In genomic region chr16:64440005-64440404, GRCh38 we compare ENCODE assay signal across 27 cellular contexts.
DNase-seq lines count a peak whose midpoint lies in the region; ATAC-seq, FAIRE-seq and TF ChIP-seq lines count a peak whose summit lies in the region.
"Had no signal": no experiment of that assay in that cellular context is flagged by ENCODE, and none has a peak within 500 bp of the region (broad histone marks: within the 10 kb centered on the region; RNA-seq: fewer than 3 reads in every experiment).

No MANE protein-coding gene starts in this region.

- H3K4me1 ChIP-seq in hepatocyte (ENCODE audit: insufficient read depth) (peaks cover 9% of the 10 kb centered on the region), skeletal muscle tissue (ENCODE audit: control insufficient read depth in 3 of 3, insufficient read depth in 3 of 3, low read length in 3 of 3) (peaks cover 0 to 8% (median 5%) of the 10 kb centered on the region in 3 donors)
- H3K4me1 ChIP-seq: Caco-2, Peyer's patch, transverse colon had no signal

- no peak overlapping the region for H3K4me2 ChIP-seq in hepatocyte

- H3K9ac ChIP-seq in skeletal muscle tissue (ENCODE audit: low read depth in 1 of 3, low read length in 3 of 3) = no peak overlapping the region

- no peak for TF ChIP-seq CTCF in hepatocyte (IDR thresholded peaks at IDR 0.05; ENCODE audit: poor library complexity)

- ATAC-seq in GM19467 (IDR thresholded peaks at IDR 0.05; ENCODE audit: unreplicated experiment) = no peak
- ATAC-seq: activated CD4-positive, CD25-positive, alpha-beta regulatory T cell treated with anti-CD3 and anti-CD28 coated beads, Interleukin-2, amount 50 U/mL, for 24 hours; esophagus mucosa had no signal

- H2AFZ ChIP-seq in hepatocyte = no peak overlapping the region

- no peaks in the 10 kb centered on the region for H3K27me3 ChIP-seq in hepatocyte
- no peaks in the 10 kb centered on the region for H3K27me3 ChIP-seq in skeletal muscle tissue (ENCODE audit: control insufficient read depth in 3 of 3, insufficient read depth in 3 of 3, low read length in 3 of 3)
- H3K27me3 ChIP-seq: gastrocnemius medialis, Peyer's patch, transverse colon had no signal

- H3K36me3 ChIP-seq in hepatocyte (replicated peaks; ENCODE audit: insufficient read depth, low read depth) (no peaks in the 10 kb centered on the region), skeletal muscle tissue (ENCODE audit: control insufficient read depth in 3 of 3, insufficient read depth in 3 of 3, low read length in 3 of 3) (no peaks in the 10 kb centered on the region)
- H3K36me3 ChIP-seq: gastrocnemius medialis, Peyer's patch, transverse colon had no signal

- H3K9me2 ChIP-seq in hepatocyte (replicated peaks; ENCODE audit: insufficient read depth) = no peaks in the 10 kb centered on the region

- no peak for FAIRE-seq in RCC 7860 (lab: Jason Lieb, UNC)
- FAIRE-seq: TTC549 had no signal

- no peaks in the 10 kb centered on the region for H3K9me3 ChIP-seq in hepatocyte (ENCODE audit: low read depth)
- no peaks in the 10 kb centered on the region for H3K9me3 ChIP-seq in skeletal muscle tissue (ENCODE audit: control insufficient read depth in 3 of 3, low read length in 3 of 3)
- H3K9me3 ChIP-seq: Caco-2, gastrocnemius medialis, Peyer's patch, transverse colon had no signal

- no peak overlapping the region for H3K4me3 ChIP-seq in hepatocyte
- no peak overlapping the region for H3K4me3 ChIP-seq in skeletal muscle tissue (ENCODE audit: low read length in 3 of 3)
- H3K4me3 ChIP-seq: gastrocnemius medialis, Peyer's patch, transverse colon had no signal

- no peaks in the 10 kb centered on the region for H3K79me2 ChIP-seq in hepatocyte

- no peaks in the 10 kb centered on the region for H4K20me1 ChIP-seq in hepatocyte (ENCODE audit: insufficient read depth, poor library complexity, severe bottlenecking)

- H3K27ac ChIP-seq in hepatocyte (peak overlapping the region; percentile 66), skeletal muscle tissue (ENCODE audit: low read depth, low read length) (peak overlapping the region; percentile 65)
- H3K27ac ChIP-seq: C4-2B, gastrocnemius medialis, HL-60 had no signal

- DNase-seq in ELR (ENCODE audit: low read depth) (peak; percentile 4), RCC 7860 (ENCODE audit: low spot score) (peak; percentile 30), hepatocyte (ENCODE audit: low spot score) (no peak), SIG-M5 treated with dmso at 0.1 percent for 504 hours (lab: John Stamatoyannopoulos, UW; ENCODE audit: unreplicated experiment) (no peak), NCI-H2227 treated with DMSO at 0.1 percent for 48 hours (lab: John Stamatoyannopoulos, UW) (no peak)
- DNase-seq: activated CD4-positive, alpha-beta memory T cell treated with anti-CD3 and anti-CD28 coated beads, Interleukin-2, amount 10 ng/mL, durations not matched to agents 7 days and 5 days; activated CD8-positive, alpha-beta memory T cell treated with anti-CD3 and anti-CD28 coated beads, Interleukin-2, amount 50 U/mL, for 48 hours; anterior cingulate cortex; Caco-2; endodermal cell; hippocampal formation; mesendoderm; MV-4-11; naive B cell; NCI-H146; NCI-H2171; NCI-H526; Peyer's patch; transverse colon had no signal

- WGBS in hepatocyte (ENCODE audit: low lambda C conversion rate, missing lambda C conversion rate) = 80% methylated on average over 5 of the region's 5 CpGs

Comparison
In these comparisons a context has a peak if more than half of its experiments do, and no peak if none do; other contexts are left out.
1. DNase-seq: peak in ELR (single experiment) and RCC 7860 (single experiment); none in hepatocyte (single experiment), SIG-M5 treated with dmso at 0.1 percent for 504 hours (single experiment) and NCI-H2227 treated with DMSO at 0.1 percent for 48 hours (single experiment).